ENCODE assay signal across 1 cellular context in genomic region chr6:170277893-170278742, GRCh38.
TF ChIP-seq lines count a peak whose summit lies in the region.

No MANE protein-coding gene starts in this region.

TF ChIP-seq in H1, 55 proteins besides CTCF, POLR2A, EP300 and RAD21:
- TF ChIP-seq SP4 (IDR thresholded peaks at IDR 0.05; ENCODE audit: low read length) = no peak
- TF ChIP-seq FOSL1 (IDR thresholded peaks at IDR 0.05; ENCODE audit: insufficient read depth, low read depth, low read length) = no peak
- TF ChIP-seq USF2 (IDR thresholded peaks at IDR 0.05; ENCODE audit: low read length) = no peak
- no peak for TF ChIP-seq CBX5 (IDR thresholded peaks at IDR 0.05; ENCODE audit: low read depth, low read length)
- TF ChIP-seq, protein P1, sequence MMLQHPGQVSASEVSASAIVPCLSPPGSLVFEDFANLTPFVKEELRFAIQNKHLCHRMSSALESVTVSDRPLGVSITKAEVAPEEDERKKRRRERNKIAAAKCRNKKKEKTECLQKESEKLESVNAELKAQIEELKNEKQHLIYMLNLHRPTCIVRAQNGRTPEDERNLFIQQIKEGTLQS (IDR thresholded peaks at IDR 0.05; ENCODE audit: insufficient read depth, low read depth, low read length) = no peak
- no peak for TF ChIP-seq KDM1A (IDR thresholded peaks at IDR 0.05; ENCODE audit: borderline replicate concordance, low read length)
- no peak for TF ChIP-seq BACH1 (IDR thresholded peaks at IDR 0.05; ENCODE audit: low read length)
- TF ChIP-seq GABPA (IDR thresholded peaks at IDR 0.05; ENCODE audit: borderline replicate concordance, insufficient read depth, low read length) = no peak
- TF ChIP-seq NANOG (IDR thresholded peaks at IDR 0.05; ENCODE audit: insufficient read depth, low read depth, low read length, poor library complexity, severe bottlenecking) = no peak
- TF ChIP-seq EZH2 (IDR thresholded peaks at IDR 0.05; ENCODE audit: low read depth, low read length, severe bottlenecking) = no peak
- no peak for TF ChIP-seq RNF2 (IDR thresholded peaks at IDR 0.05; ENCODE audit: borderline replicate concordance, low read depth, low read length, missing control alignments, poor library complexity, severe bottlenecking)
- TF ChIP-seq CBX8 (IDR thresholded peaks at IDR 0.05; ENCODE audit: borderline replicate concordance, low read depth, low read length) = no peak
- no peak for TF ChIP-seq POU5F1 (IDR thresholded peaks at IDR 0.05; ENCODE audit: low read depth, low read length)
